ENCODE assay signal across 18 cellular contexts in the genomic region with DNA sequence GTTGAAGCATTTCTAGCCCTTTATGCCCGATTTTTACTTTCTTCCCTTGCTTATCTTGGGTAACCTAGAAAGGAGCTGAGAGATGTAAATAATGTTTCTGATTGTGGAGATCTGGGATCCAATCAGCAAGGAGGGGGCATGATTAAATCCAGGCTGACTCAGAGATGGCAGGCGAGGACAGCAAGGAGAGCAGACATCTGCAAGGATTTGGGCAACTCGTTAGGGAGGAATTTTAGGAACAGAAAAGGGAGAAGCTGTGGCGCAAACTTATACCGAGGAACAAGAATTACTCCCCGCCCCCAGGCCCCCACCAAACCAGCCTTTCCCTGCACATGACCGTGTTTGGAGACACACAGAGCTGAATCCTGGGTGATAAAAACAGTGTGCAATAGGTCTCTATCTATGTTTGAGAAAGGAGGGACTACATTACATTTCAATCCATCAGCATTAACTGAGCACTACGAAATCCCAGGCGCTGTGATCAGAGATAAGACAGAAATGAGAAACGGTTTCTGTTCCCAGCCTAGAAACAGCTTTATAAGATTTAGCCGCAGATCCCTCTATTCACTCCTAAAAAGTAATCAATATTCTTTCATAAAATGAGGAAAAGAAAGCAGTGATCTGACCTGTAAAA. TPM values are rescaled to one million over a fixed set of nuclear protein-coding genes. Genes with fewer than 3 reads are reported as not detected.
DNase-seq lines count a peak whose midpoint lies in the region; ATAC-seq and TF ChIP-seq lines count a peak whose summit lies in the region.
"Had no signal": no experiment of that assay in that cellular context is flagged by ENCODE, and none has a peak within 500 bp of the region (broad histone marks: within the 10 kb centered on the region; RNA-seq: fewer than 3 reads in every experiment).

No MANE protein-coding gene starts in this region.

- BruUV-seq in PC-3 (replicated peaks; lab: Mats Ljungman, UMichigan), result no TSS peak

- 0 out of 2 replicates have a peak overlapping the region, but pooled peaks have one; percentile 18 for H2AFZ ChIP-seq in PC-3 (ENCODE audit: low read length)

- H3K4me3 ChIP-seq in PC-3 (ENCODE audit: low read length) (no peak overlapping the region), skeletal muscle cell (ENCODE audit: low read depth, low read length) (no peak overlapping the region)
- H3K4me3 ChIP-seq: BLaER1, esophagus muscularis mucosa, tibial nerve had no signal

- intact Hi-C loops in PC-3 (cut with micrococcal nuclease), result no loop called here

- POLR2A ChIA-PET in PC-3 (lab: Charles Lee; ENCODE audit: unreplicated experiment), result interaction anchor here (0.5 kb wide), 1 partner anchor 41 kb away, joined by 6 read pairs; no protein-coding TSS in a partner anchor

- no peak overlapping the region for H3K4me2 ChIP-seq in PC-3 (ENCODE audit: low read length)
- H3K4me2 ChIP-seq: BLaER1 had no signal

- H3K27me3 ChIP-seq in PC-3 (ENCODE audit: low read length), result no peaks in the 10 kb centered on the region
- H3K27me3 ChIP-seq: BLaER1, esophagus muscularis mucosa, tibial nerve had no signal

- no peaks in the 10 kb centered on the region for H3K79me2 ChIP-seq in PC-3 (ENCODE audit: low read length)

- no peaks in the 10 kb centered on the region for H3K9me3 ChIP-seq in PC-3 (ENCODE audit: low read length)
- H3K9me3 ChIP-seq: BLaER1, esophagus muscularis mucosa, tibial nerve had no signal

- ATAC-seq in PC-3 (no peak; the same call in 1 of the 2 replicates), HG03457 (IDR thresholded peaks at IDR 0.05; ENCODE audit: unreplicated experiment) (no peak), GM21528 (IDR thresholded peaks at IDR 0.05; ENCODE audit: low FRiP score, unreplicated experiment) (no peak), GM19455 (IDR thresholded peaks at IDR 0.05; ENCODE audit: unreplicated experiment) (no peak)
- ATAC-seq: left lobe of liver had no signal

- no peak for TF ChIP-seq CTCF in PC-3 (conservative IDR thresholded peaks at IDR 0.05; ENCODE audit: low read depth, low read length)

- no peak overlapping the region for H3K27ac ChIP-seq in PC-3 (ENCODE audit: low read length)
- H3K27ac ChIP-seq: BLaER1, esophagus muscularis mucosa, tibial nerve had no signal

- CTCF ChIA-PET in PC-3 (lab: Charles Lee), result no interaction called here

- no peaks in the 10 kb centered on the region for H3K4me1 ChIP-seq in PC-3 (ENCODE audit: insufficient read depth, low read length)
- H3K4me1 ChIP-seq: esophagus muscularis mucosa, tibial nerve had no signal

- DNase-seq in Daoy (ENCODE audit: low read depth) (peak; percentile 27), PC-3 (no peak), fibroblast of gingiva (ENCODE audit: low read depth) (peak; percentile 39), skeletal muscle cell (ENCODE audit: low read depth) (peak; percentile 19)
- DNase-seq in activated CD8-positive, alpha-beta memory T cell treated with anti-CD3 and anti-CD28 coated beads, Interleukin-2, amount 50 U/mL, for 48 hours, result no peak
- DNase-seq: cortex of kidney, DND-41, Karpas-422, naive B cell, NCI-H1436, retina had no signal

- H3K9ac ChIP-seq in PC-3 (ENCODE audit: low read length), result no peak overlapping the region
- H3K9ac ChIP-seq: BLaER1 had no signal

- H4K20me1 ChIP-seq in PC-3 (ENCODE audit: low read length), result no peaks in the 10 kb centered on the region
- H4K20me1 ChIP-seq: BLaER1 had no signal

- no peaks in the 10 kb centered on the region for H3K9me2 ChIP-seq in PC-3 (replicated peaks; ENCODE audit: low read length)

- H3F3A ChIP-seq in PC-3 (ENCODE audit: low read length, unreplicated experiment), result no peaks in the 10 kb centered on the region

- H3K36me3 ChIP-seq in PC-3 (ENCODE audit: low read depth, low read length), result no peaks in the 10 kb centered on the region
- H3K36me3 ChIP-seq: BLaER1, esophagus muscularis mucosa, tibial nerve had no signal

RNA-seq across cellular contexts. Expression of a gene that starts 37.0 kb away (rescaled TPM):
- total RNA-seq in Daoy (2014; rRNA removed; shearing (Covaris generic)), result 1.8 and 6.3 TPM in 2 replicates
- total RNA-seq in PC-3 (2014; rRNA removed), result 5.6 and 10.8 TPM in 2 replicates

Comparison
In these comparisons a context has a peak if more than half of its experiments do, and no peak if none do; other contexts are left out.
1. DNase-seq: peak in Daoy (single experiment), fibroblast of gingiva (single experiment) and skeletal muscle cell (single experiment); none in PC-3 (single experiment) and activated CD8-positive, alpha-beta memory T cell treated with anti-CD3 and anti-CD28 coated beads, Interleukin-2, amount 50 U/mL, for 48 hours (single experiment).